ENCODE assay signal across 1 cellular context in the genomic region with DNA sequence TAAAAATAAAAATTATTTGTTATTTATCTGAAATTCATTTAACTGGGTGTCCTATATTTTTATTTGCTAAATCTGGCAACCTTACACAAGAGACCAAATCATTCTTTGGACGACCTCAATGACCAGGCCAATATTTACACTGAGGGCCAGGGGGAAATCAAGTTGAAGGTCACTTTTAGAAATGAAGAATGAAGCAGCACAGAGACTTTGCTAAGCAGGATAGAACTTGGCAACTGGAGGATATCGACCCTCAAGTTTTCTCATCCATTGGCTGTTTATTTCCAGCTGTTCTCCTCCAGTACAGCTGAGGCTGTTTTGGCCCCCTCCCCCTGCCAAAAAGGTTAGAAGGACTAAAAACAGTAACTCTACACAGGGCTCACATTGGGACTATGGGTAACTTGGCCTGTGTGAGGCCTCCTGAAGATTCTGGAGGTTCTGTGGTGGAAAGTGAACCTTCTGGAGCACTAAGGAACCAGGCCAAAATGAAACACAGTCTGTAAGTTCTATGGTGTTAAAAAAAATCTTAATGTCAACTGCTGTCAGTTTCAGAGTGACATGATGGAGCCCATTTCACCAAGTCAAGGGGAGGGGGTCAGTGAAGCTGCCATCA.
TF ChIP-seq lines count a peak whose summit lies in the region.

No MANE protein-coding gene starts in this region.

TF ChIP-seq in HepG2, 621 proteins besides CTCF, POLR2A, EP300 and RAD21 (continued from another document and continues in another):
- TF ChIP-seq, protein P1, sequence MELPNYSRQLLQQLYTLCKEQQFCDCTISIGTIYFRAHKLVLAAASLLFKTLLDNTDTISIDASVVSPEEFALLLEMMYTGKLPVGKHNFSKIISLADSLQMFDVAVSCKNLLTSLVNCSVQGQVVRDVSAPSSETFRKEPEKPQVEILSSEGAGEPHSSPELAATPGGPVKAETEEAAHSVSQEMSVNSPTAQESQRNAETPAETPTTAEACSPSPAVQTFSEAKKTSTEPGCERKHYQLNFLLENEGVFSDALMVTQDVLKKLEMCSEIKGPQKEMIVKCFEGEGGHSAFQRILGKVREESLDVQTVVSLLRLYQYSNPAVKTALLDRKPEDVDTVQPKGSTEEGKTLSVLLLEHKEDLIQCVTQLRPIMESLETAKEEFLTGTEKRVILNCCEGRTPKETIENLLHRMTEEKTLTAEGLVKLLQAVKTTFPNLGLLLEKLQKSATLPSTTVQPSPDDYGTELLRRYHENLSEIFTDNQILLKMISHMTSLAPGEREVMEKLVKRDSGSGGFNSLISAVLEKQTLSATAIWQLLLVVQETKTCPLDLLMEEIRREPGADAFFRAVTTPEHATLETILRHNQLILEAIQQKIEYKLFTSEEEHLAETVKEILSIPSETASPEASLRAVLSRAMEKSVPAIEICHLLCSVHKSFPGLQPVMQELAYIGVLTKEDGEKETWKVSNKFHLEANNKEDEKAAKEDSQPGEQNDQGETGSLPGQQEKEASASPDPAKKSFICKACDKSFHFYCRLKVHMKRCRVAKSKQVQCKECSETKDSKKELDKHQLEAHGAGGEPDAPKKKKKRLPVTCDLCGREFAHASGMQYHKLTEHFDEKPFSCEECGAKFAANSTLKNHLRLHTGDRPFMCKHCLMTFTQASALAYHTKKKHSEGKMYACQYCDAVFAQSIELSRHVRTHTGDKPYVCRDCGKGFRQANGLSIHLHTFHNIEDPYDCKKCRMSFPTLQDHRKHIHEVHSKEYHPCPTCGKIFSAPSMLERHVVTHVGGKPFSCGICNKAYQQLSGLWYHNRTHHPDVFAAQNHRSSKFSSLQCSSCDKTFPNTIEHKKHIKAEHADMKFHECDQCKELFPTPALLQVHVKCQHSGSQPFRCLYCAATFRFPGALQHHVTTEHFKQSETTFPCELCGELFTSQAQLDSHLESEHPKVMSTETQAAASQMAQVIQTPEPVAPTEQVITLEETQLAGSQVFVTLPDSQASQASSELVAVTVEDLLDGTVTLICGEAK (IDR thresholded peaks at IDR 0.05): no peak
- TF ChIP-seq, protein P1 (CRISPR knock-in tag; IDR thresholded peaks at IDR 0.05): no peak; the same call in 1 of the 2 replicates
- TF ChIP-seq ZNF672 (CRISPR knock-in tag; IDR thresholded peaks at IDR 0.05) (no peak), ETV6 (CRISPR knock-in tag; conservative IDR thresholded peaks at IDR 0.05) (no peak), NR2C2 (CRISPR knock-in tag; IDR thresholded peaks at IDR 0.05; ENCODE audit: borderline replicate concordance) (peak; percentile 39; the same call in 1 of the 2 replicates), NFE2 (CRISPR knock-in tag; IDR thresholded peaks at IDR 0.05) (no peak), ZKSCAN8 (CRISPR knock-in tag; IDR thresholded peaks at IDR 0.05; ENCODE audit: borderline replicate concordance) (peak; percentile 43; the same call in 1 of the 2 replicates), ZFP36L2 (CRISPR knock-in tag; IDR thresholded peaks at IDR 0.05) (no peak), ZSCAN20 (CRISPR knock-in tag; IDR thresholded peaks at IDR 0.05; ENCODE audit: borderline replicate concordance) (no peak), MZF1 (CRISPR knock-in tag; IDR thresholded peaks at IDR 0.05; ENCODE audit: borderline replicate concordance) (no peak), ESRRA (CRISPR knock-in tag; IDR thresholded peaks at IDR 0.05; ENCODE audit: low read depth) (peak; percentile 84), ZNF12 (CRISPR knock-in tag; IDR thresholded peaks at IDR 0.05) (no peak), ZC3H13 (CRISPR knock-in tag; IDR thresholded peaks at IDR 0.05) (no peak), DNMT3B (CRISPR knock-in tag; conservative IDR thresholded peaks at IDR 0.05) (no peak), SSRP1 (CRISPR knock-in tag; IDR thresholded peaks at IDR 0.05) (no peak), KLF16 (CRISPR knock-in tag; IDR thresholded peaks at IDR 0.05) (peak in 1 of 2 experiments; percentile 73; a peak in 2 of 4 replicates), ZNF678 (CRISPR knock-in tag; IDR thresholded peaks at IDR 0.05) (no peak), ZNF607 (CRISPR knock-in tag; IDR thresholded peaks at IDR 0.05; ENCODE audit: borderline replicate concordance) (no peak), HOXA9 (CRISPR knock-in tag; IDR thresholded peaks at IDR 0.05; ENCODE audit: borderline replicate concordance) (no peak), ZFP1 (CRISPR knock-in tag; IDR thresholded peaks at IDR 0.05) (0 out of 2 replicates have a peak, but pooled peaks have one; percentile 60), PPARG (CRISPR knock-in tag; conservative IDR thresholded peaks at IDR 0.05) (peak; percentile 74), CHD4 (IDR thresholded peaks at IDR 0.05; ENCODE audit: borderline replicate concordance, low read length) (peak; percentile 62; the same call in 1 of the 2 replicates), RFXAP (CRISPR knock-in tag; IDR thresholded peaks at IDR 0.05; ENCODE audit: borderline replicate concordance) (no peak; the same call in 1 of the 2 replicates), PTBP1 (IDR thresholded peaks at IDR 0.05; ENCODE audit: low read depth, low read length, poor library complexity, severe bottlenecking) (no peak), ZMAT3 (CRISPR knock-in tag; conservative IDR thresholded peaks at IDR 0.05) (no peak), SIX4 (CRISPR knock-in tag; IDR thresholded peaks at IDR 0.05) (no peak)
- TF ChIP-seq, protein P2, sequence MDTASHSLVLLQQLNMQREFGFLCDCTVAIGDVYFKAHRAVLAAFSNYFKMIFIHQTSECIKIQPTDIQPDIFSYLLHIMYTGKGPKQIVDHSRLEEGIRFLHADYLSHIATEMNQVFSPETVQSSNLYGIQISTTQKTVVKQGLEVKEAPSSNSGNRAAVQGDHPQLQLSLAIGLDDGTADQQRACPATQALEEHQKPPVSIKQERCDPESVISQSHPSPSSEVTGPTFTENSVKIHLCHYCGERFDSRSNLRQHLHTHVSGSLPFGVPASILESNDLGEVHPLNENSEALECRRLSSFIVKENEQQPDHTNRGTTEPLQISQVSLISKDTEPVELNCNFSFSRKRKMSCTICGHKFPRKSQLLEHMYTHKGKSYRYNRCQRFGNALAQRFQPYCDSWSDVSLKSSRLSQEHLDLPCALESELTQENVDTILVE (CRISPR knock-in tag; IDR thresholded peaks at IDR 0.05): 0 out of 2 replicates have a peak, but pooled peaks have one; percentile 53
- TF ChIP-seq, protein P3, sequence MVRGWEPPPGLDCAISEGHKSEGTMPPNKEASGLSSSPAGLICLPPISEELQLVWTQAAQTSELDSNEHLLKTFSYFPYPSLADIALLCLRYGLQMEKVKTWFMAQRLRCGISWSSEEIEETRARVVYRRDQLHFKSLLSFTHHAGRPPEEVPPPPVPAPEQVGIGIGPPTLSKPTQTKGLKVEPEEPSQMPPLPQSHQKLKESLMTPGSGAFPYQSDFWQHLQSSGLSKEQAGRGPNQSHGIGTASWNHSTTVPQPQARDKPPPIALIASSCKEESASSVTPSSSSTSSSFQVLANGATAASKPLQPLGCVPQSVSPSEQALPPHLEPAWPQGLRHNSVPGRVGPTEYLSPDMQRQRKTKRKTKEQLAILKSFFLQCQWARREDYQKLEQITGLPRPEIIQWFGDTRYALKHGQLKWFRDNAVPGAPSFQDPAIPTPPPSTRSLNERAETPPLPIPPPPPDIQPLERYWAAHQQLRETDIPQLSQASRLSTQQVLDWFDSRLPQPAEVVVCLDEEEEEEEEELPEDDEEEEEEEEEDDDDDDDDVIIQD (CRISPR knock-in tag; IDR thresholded peaks at IDR 0.05; ENCODE audit: low read depth): peak; percentile 83; the same call in 1 of the 2 replicates
- TF ChIP-seq, protein P4, sequence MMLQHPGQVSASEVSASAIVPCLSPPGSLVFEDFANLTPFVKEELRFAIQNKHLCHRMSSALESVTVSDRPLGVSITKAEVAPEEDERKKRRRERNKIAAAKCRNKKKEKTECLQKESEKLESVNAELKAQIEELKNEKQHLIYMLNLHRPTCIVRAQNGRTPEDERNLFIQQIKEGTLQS (CRISPR knock-in tag; IDR thresholded peaks at IDR 0.05): 0 out of 2 replicates have a peak, but pooled peaks have one; percentile 36
- TF ChIP-seq, protein P5, sequence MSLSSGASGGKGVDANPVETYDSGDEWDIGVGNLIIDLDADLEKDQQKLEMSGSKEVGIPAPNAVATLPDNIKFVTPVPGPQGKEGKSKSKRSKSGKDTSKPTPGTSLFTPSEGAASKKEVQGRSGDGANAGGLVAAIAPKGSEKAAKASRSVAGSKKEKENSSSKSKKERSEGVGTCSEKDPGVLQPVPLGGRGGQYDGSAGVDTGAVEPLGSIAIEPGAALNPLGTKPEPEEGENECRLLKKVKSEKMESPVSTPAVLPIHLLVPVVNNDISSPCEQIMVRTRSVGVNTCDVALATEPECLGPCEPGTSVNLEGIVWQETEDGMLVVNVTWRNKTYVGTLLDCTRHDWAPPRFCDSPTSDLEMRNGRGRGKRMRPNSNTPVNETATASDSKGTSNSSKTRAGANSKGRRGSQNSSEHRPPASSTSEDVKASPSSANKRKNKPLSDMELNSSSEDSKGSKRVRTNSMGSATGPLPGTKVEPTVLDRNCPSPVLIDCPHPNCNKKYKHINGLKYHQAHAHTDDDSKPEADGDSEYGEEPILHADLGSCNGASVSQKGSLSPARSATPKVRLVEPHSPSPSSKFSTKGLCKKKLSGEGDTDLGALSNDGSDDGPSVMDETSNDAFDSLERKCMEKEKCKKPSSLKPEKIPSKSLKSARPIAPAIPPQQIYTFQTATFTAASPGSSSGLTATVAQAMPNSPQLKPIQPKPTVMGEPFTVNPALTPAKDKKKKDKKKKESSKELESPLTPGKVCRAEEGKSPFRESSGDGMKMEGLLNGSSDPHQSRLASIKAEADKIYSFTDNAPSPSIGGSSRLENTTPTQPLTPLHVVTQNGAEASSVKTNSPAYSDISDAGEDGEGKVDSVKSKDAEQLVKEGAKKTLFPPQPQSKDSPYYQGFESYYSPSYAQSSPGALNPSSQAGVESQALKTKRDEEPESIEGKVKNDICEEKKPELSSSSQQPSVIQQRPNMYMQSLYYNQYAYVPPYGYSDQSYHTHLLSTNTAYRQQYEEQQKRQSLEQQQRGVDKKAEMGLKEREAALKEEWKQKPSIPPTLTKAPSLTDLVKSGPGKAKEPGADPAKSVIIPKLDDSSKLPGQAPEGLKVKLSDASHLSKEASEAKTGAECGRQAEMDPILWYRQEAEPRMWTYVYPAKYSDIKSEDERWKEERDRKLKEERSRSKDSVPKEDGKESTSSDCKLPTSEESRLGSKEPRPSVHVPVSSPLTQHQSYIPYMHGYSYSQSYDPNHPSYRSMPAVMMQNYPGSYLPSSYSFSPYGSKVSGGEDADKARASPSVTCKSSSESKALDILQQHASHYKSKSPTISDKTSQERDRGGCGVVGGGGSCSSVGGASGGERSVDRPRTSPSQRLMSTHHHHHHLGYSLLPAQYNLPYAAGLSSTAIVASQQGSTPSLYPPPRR (CRISPR knock-in tag; IDR thresholded peaks at IDR 0.05; ENCODE audit: borderline replicate concordance): peak; percentile 83; the same call in 1 of the 2 replicates
- TF ChIP-seq, protein P6, sequence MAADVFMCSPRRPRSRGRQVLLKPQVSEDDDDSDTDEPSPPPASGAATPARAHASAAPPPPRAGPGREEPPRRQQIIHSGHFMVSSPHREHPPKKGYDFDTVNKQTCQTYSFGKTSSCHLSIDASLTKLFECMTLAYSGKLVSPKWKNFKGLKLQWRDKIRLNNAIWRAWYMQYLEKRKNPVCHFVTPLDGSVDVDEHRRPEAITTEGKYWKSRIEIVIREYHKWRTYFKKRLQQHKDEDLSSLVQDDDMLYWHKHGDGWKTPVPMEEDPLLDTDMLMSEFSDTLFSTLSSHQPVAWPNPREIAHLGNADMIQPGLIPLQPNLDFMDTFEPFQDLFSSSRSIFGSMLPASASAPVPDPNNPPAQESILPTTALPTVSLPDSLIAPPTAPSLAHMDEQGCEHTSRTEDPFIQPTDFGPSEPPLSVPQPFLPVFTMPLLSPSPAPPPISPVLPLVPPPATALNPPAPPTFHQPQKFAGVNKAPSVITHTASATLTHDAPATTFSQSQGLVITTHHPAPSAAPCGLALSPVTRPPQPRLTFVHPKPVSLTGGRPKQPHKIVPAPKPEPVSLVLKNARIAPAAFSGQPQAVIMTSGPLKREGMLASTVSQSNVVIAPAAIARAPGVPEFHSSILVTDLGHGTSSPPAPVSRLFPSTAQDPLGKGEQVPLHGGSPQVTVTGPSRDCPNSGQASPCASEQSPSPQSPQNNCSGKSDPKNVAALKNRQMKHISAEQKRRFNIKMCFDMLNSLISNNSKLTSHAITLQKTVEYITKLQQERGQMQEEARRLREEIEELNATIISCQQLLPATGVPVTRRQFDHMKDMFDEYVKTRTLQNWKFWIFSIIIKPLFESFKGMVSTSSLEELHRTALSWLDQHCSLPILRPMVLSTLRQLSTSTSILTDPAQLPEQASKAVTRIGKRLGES (CRISPR knock-in tag; IDR thresholded peaks at IDR 0.05; ENCODE audit: borderline replicate concordance): no peak
- TF ChIP-seq, protein P7, sequence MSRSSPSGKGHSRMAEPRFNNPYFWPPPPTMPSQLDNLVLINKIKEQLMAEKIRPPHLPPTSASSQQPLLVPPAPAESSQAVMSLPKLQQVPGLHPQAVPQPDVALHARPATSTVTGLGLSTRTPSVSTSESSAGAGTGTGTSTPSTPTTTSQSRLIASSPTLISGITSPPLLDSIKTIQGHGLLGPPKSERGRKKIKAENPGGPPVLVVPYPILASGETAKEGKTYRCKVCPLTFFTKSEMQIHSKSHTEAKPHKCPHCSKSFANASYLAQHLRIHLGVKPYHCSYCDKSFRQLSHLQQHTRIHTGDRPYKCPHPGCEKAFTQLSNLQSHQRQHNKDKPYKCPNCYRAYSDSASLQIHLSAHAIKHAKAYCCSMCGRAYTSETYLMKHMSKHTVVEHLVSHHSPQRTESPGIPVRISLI (CRISPR knock-in tag; IDR thresholded peaks at IDR 0.05; ENCODE audit: borderline replicate concordance): no peak
- TF ChIP-seq, protein P8, sequence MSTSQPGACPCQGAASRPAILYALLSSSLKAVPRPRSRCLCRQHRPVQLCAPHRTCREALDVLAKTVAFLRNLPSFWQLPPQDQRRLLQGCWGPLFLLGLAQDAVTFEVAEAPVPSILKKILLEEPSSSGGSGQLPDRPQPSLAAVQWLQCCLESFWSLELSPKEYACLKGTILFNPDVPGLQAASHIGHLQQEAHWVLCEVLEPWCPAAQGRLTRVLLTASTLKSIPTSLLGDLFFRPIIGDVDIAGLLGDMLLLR (CRISPR knock-in tag; IDR thresholded peaks at IDR 0.05): no peak
